8 cellular contexts compared by ENCODE assay signal in genomic region chr7:17939111-17939669, GRCh38. TPM values are rescaled to one million over a fixed set of nuclear protein-coding genes. Genes with fewer than 3 reads are reported as not detected.
DNase-seq lines count a peak whose midpoint lies in the region; ATAC-seq and TF ChIP-seq lines count a peak whose summit lies in the region.

No MANE protein-coding gene starts in this region.

- H3K4me3 ChIP-seq in HCT116 (replicated peaks in 1 of 2; ENCODE audit: low read depth in 1 of 2, low read length in 2 of 2), result peak overlapping the region; percentile 90 to 93

- no peak overlapping the region for H2AFZ ChIP-seq in HCT116 (ENCODE audit: low read depth, low read length, poor library complexity, severe bottlenecking)

- no peaks in the 10 kb centered on the region for H3K9me3 Mint-ChIP-seq in natural killer cell treated with Interleukin-12 subunit alpha and Interleukin-12 subunit beta and Interleukin-15 and Interleukin-18, amount 100 ng/mL, for 72 hours

- H3K27ac Mint-ChIP-seq in natural killer cell treated with Interleukin-12 subunit alpha and Interleukin-12 subunit beta and Interleukin-15 and Interleukin-18, amount 100 ng/mL, for 72 hours, result peak overlapping the region; percentile 95 to 96

- no peaks in the 10 kb centered on the region for H3K27me3 ChIP-seq in HCT116 (ENCODE audit: insufficient read depth, low read length)

- H3K4me3 Mint-ChIP-seq in natural killer cell treated with Interleukin-12 subunit alpha and Interleukin-12 subunit beta and Interleukin-15 and Interleukin-18, amount 100 ng/mL, for 72 hours, result peak overlapping the region; percentile 99

- no peak for TF ChIP-seq POLR2A in HCT116 (IDR thresholded peaks at IDR 0.05; ENCODE audit: borderline replicate concordance, extremely low read depth, insufficient read depth, insufficient read length)

- no peaks in the 10 kb centered on the region for H3K27me3 Mint-ChIP-seq in natural killer cell treated with Interleukin-12 subunit alpha and Interleukin-12 subunit beta and Interleukin-15 and Interleukin-18, amount 100 ng/mL, for 72 hours

- peaks cover 8 to 21% of the 10 kb centered on the region in 2 experiments; a peak in 3 of 4 replicates for H3K4me1 ChIP-seq in HCT116 (ENCODE audit: control insufficient read depth in 1 of 2, insufficient read depth in 2 of 2, low read length in 2 of 2)

- intact Hi-C loops in HCT116 (cut with micrococcal nuclease), result no loop called here

- CTCF ChIA-PET in HCT116 (lab: Charles Lee), result no interaction called here

- peaks cover 33 to 47% of the 10 kb centered on the region in 2 donors for H3K4me1 Mint-ChIP-seq in natural killer cell treated with Interleukin-12 subunit alpha and Interleukin-12 subunit beta and Interleukin-15 and Interleukin-18, amount 100 ng/mL, for 72 hours (ENCODE audit: low read depth in 2 of 2)

- no peaks in the 10 kb centered on the region for H4K20me1 ChIP-seq in HCT116 (ENCODE audit: insufficient read depth)

- no peak for ATAC-seq in HCT116
- no peak for ATAC-seq in natural killer cell treated with Interleukin-12 subunit alpha and Interleukin-12 subunit beta and Interleukin-15 and Interleukin-18, amount 100 ng/mL, for 72 hours
- ATAC-seq in GM19351 (IDR thresholded peaks at IDR 0.05; ENCODE audit: unreplicated experiment), result no peak
- no peak for ATAC-seq in HG03097 (IDR thresholded peaks at IDR 0.05; ENCODE audit: low FRiP score, unreplicated experiment)

- RAD21 ChIA-PET in HCT116 (lab: Charles Lee; ENCODE audit: low non-redundant PET in 1 of 2, low total read pairs in 2 of 2, uncharacterized antibody in 2 of 2, unreplicated experiment in 2 of 2), result no interaction called here

- H3K79me2 ChIP-seq in HCT116 (ENCODE audit: insufficient read depth, low read length), result peaks cover 59% of the 10 kb centered on the region

- POLR2A ChIA-PET in HCT116 (lab: Charles Lee), result interaction anchor here (0.6 kb wide), 1 partner anchor 11 kb away, joined by 4 read pairs; no protein-coding TSS in a partner anchor

- H3K9me2 ChIP-seq in HCT116 (ENCODE audit: insufficient read depth), result no peaks in the 10 kb centered on the region

- peak overlapping the region; percentile 95 for H3K4me2 ChIP-seq in HCT116 (ENCODE audit: low read length)

- H3K9me3 ChIP-seq in HCT116 (ENCODE audit: control insufficient read depth in 1 of 2, insufficient read depth in 1 of 2, low read depth in 1 of 2, low read length in 2 of 2), result no peaks in the 10 kb centered on the region

- no peak for TF ChIP-seq RAD21 in HCT116 (IDR thresholded peaks at IDR 0.05; ENCODE audit: low read depth)

- H3K9ac ChIP-seq in HCT116 (ENCODE audit: low read length), result peak overlapping the region; percentile 87

- H3K36me3 ChIP-seq in HCT116 (ENCODE audit: control insufficient read depth in 1 of 2, insufficient read depth in 2 of 2, low read length in 2 of 2), result no peaks in the 10 kb centered on the region

- TF ChIP-seq CTCF in HCT116 (IDR thresholded peaks at IDR 0.05 in 2 of 3, conservative IDR thresholded peaks at IDR 0.05 in 1 of 3; ENCODE audit: borderline replicate concordance in 1 of 3, insufficient read depth in 1 of 3, low read depth in 2 of 3, low read length in 2 of 3), result no peak

- peak overlapping the region; percentile 74; the same call in 1 of the 2 replicates for H3K27ac ChIP-seq in HCT116 (ENCODE audit: low read depth, low read length)

- H3K36me3 Mint-ChIP-seq in natural killer cell treated with Interleukin-12 subunit alpha and Interleukin-12 subunit beta and Interleukin-15 and Interleukin-18, amount 100 ng/mL, for 72 hours, result no peaks in the 10 kb centered on the region

- DNase-seq in AG20443 (ENCODE audit: low spot score) (peak; percentile 34), HCT116 (ENCODE audit: low read depth, low spot score) (no peak), SKM-1 (lab: John Stamatoyannopoulos, UW; ENCODE audit: unreplicated experiment) (peak; percentile 20), epidermal melanocyte (ENCODE audit: insufficient read length, low spot score) (peak; percentile 38)
- no peak for DNase-seq in natural killer cell treated with Interleukin-12 subunit alpha and Interleukin-12 subunit beta and Interleukin-15 and Interleukin-18, amount 100 ng/mL, for 72 hours (ENCODE audit: low spot score)
- no peak for DNase-seq in stimulated activated CD8-positive, alpha-beta memory T cell treated with anti-CD3 and anti-CD28 coated beads, Interleukin-4, amount 100 ng/mL, for 48 hours

- TSS peak; percentile 50 for BruUV-seq in HCT116 (replicated peaks; lab: Mats Ljungman, UMichigan)

TF ChIP-seq in HCT116, 20 proteins besides CTCF, POLR2A, EP300 and RAD21:
- no peak for TF ChIP-seq TCF7L2 (IDR thresholded peaks at IDR 0.05; ENCODE audit: borderline replicate concordance, extremely low read depth, insufficient read depth, insufficient read length)
- TF ChIP-seq EGR1 (IDR thresholded peaks at IDR 0.05; ENCODE audit: low read depth), result no peak
- no peak for TF ChIP-seq YY1 (IDR thresholded peaks at IDR 0.05; ENCODE audit: extremely low read depth, insufficient replicate concordance, low read depth, low read length)
- no peak for TF ChIP-seq REST (IDR thresholded peaks at IDR 0.05; ENCODE audit: low read depth)
- TF ChIP-seq EZH2 (IDR thresholded peaks at IDR 0.05), result no peak

RNA-seq across cellular contexts. Expression of gene SNX13, which starts 1.1 kb away (rescaled TPM):
- total RNA-seq in HCT116 (2021; ENCODE audit: unreplicated experiment), result 33.4 TPM
- 6.7 and 8.7 TPM in 2 replicates for polyA plus RNA-seq in HCT116 (2012)
- total RNA-seq in natural killer cell treated with Interleukin-12 subunit alpha and Interleukin-12 subunit beta and Interleukin-15 and Interleukin-18, amount 100 ng/mL, for 72 hours, result 10 to 100 TPM; 32.2 to 34.2 TPM

Comparison
In these comparisons a context has a peak if more than half of its experiments do, and no peak if none do; other contexts are left out.
1. DNase-seq: peak in AG20443 (single experiment), SKM-1 (single experiment) and epidermal melanocyte (single experiment); none in HCT116 (single experiment), natural killer cell treated with Interleukin-12 subunit alpha and Interleukin-12 subunit beta and Interleukin-15 and Interleukin-18, amount 100 ng/mL, for 72 hours (single experiment) and stimulated activated CD8-positive, alpha-beta memory T cell treated with anti-CD3 and anti-CD28 coated beads, Interleukin-4, amount 100 ng/mL, for 48 hours (single experiment).